ENCODE assay signal across 8 cellular contexts in the genomic region with DNA sequence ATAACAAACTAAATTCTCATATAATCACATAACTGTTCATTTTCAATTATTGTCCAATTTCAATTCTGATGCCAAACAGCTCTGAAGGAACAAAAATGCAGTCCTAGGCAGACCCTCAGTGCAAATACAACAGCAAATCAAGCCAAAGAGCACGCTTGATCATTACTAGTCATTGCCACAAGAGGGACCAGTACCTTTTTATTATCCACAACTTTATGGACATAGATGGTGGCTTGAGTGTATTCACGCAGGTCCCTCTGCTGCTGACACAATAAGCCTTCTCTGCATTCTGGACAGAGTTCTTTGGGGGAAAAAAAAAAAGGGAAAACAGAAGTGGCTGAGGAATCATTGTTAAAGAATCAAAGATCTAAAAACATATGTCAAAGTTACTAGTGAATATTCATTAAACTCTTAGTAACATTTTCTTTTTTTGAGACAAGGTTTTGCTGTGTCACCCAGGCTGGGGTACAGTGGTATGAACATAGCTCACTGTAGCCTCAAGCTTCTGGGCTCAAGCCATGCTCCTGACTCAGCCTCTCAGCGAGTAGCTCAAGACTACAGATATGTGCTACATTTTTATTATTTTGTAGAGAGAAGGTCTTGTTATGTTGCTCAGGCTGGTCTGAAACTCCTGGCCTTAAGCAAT. TPM values are rescaled to one million over a fixed set of nuclear protein-coding genes. Genes with fewer than 3 reads are reported as not detected.
DNase-seq lines count a peak whose midpoint lies in the region; ATAC-seq and TF ChIP-seq lines count a peak whose summit lies in the region.

No MANE protein-coding gene starts in this region.

- H3K27me3 Mint-ChIP-seq in activated naive CD8-positive, alpha-beta T cell treated with anti-CD3 and anti-CD28 coated beads, Interleukin-2, amount 50 U/mL, for 24 hours = no peaks in the 10 kb centered on the region

- H3K4me3 ChIP-seq in LNCaP clone FGC (ENCODE audit: low read depth, low read length) (no peak overlapping the region), left lung (no peak overlapping the region)

- intact Hi-C loops in left lung (cut with DNase I) = no loop called here

- H3K27ac ChIP-seq in left lung = no peak overlapping the region

- ATAC-seq in left lung = peak; percentile 54
- no peak for ATAC-seq in activated naive CD8-positive, alpha-beta T cell treated with anti-CD3 and anti-CD28 coated beads, Interleukin-2, amount 50 U/mL, for 24 hours

- H3K36me3 ChIP-seq in left lung = peaks cover 0 to 93% of the 10 kb centered on the region in 2 donors

- no peaks in the 10 kb centered on the region for H3K27me3 ChIP-seq in left lung

- TF ChIP-seq CTCF in LNCaP clone FGC (IDR thresholded peaks at IDR 0.05; ENCODE audit: control insufficient read depth, extremely low read depth, insufficient read depth) (peak; percentile 36; the same call in 1 of the 2 replicates), left lung (IDR thresholded peaks at IDR 0.05) (peak; percentile 21 to 31)

- peak; percentile 5 for DNase-seq in NCI-H345 treated with DMSO at 0.1 percent for 48 hours (lab: John Stamatoyannopoulos, UW; ENCODE audit: unreplicated experiment)
- DNase-seq in NCI-H345 (lab: John Stamatoyannopoulos, UW) = no peak
- no peak for DNase-seq in LNCaP clone FGC (ENCODE audit: low read depth)
- DNase-seq in amniotic stem cell (lab: John Stamatoyannopoulos, UW) = peak; percentile 48
- DNase-seq in left lung = no peak
- no peak for DNase-seq in middle frontal gyrus (ENCODE audit: extremely low spot score, low spot score)
- no peak for DNase-seq in activated naive CD8-positive, alpha-beta T cell treated with anti-CD3 and anti-CD28 coated beads, Interleukin-2, amount 50 U/mL, for 24 hours
- no peak for DNase-seq in NK-92 (lab: John Stamatoyannopoulos, UW; ENCODE audit: unreplicated experiment)

- peaks cover 4% of the 10 kb centered on the region for H3K4me1 Mint-ChIP-seq in activated naive CD8-positive, alpha-beta T cell treated with anti-CD3 and anti-CD28 coated beads, Interleukin-2, amount 50 U/mL, for 24 hours

- peaks cover 0 to 7% of the 10 kb centered on the region in 2 donors for H3K4me1 ChIP-seq in left lung

- H3K4me3 Mint-ChIP-seq in activated naive CD8-positive, alpha-beta T cell treated with anti-CD3 and anti-CD28 coated beads, Interleukin-2, amount 50 U/mL, for 24 hours = no peak overlapping the region

- H3K36me3 Mint-ChIP-seq in activated naive CD8-positive, alpha-beta T cell treated with anti-CD3 and anti-CD28 coated beads, Interleukin-2, amount 50 U/mL, for 24 hours (ENCODE audit: low read depth) = peaks cover 51% of the 10 kb centered on the region

- no peaks in the 10 kb centered on the region for H3K9me3 ChIP-seq in left lung

- no peaks in the 10 kb centered on the region for H3K9me3 Mint-ChIP-seq in activated naive CD8-positive, alpha-beta T cell treated with anti-CD3 and anti-CD28 coated beads, Interleukin-2, amount 50 U/mL, for 24 hours

- H3K27ac Mint-ChIP-seq in activated naive CD8-positive, alpha-beta T cell treated with anti-CD3 and anti-CD28 coated beads, Interleukin-2, amount 50 U/mL, for 24 hours = no peak overlapping the region

RNA-seq across cellular contexts. Expression of a gene that starts 34.3 kb away (rescaled TPM):
- total RNA-seq in left lung = 10 to 100 TPM; 20.7 to 44.2 TPM

Comparison
In these comparisons a context has a peak if more than half of its experiments do, and no peak if none do; other contexts are left out.
1. DNase-seq: peak in NCI-H345 treated with DMSO at 0.1 percent for 48 hours (single experiment) and amniotic stem cell (single experiment); none in NCI-H345 (single experiment), LNCaP clone FGC (single experiment), left lung (0 of 2), middle frontal gyrus (single experiment), activated naive CD8-positive, alpha-beta T cell treated with anti-CD3 and anti-CD28 coated beads, Interleukin-2, amount 50 U/mL, for 24 hours (single experiment) and NK-92 (single experiment).